Comparison of ENCODE assay signal across 8 cellular contexts in genomic region chr1:78004719-78005346, GRCh38. TPM values are rescaled to one million over a fixed set of nuclear protein-coding genes. Genes with fewer than 3 reads are reported as not detected.
A peak's percentile ranks its signal among the peaks of the same experiment; 100 is the strongest.
DNase-seq lines count a peak whose midpoint lies in the region; ATAC-seq and TF ChIP-seq lines count a peak whose summit lies in the region.

TSS of gene DNAJB4 (plus strand) at chr1:78004939. CDS start at chr1:78005111, 172 bp downstream.

- H3K4me2 ChIP-seq in osteoblast (ENCODE audit: insufficient read depth, low read length), result peak within 1 kb of the TSS; percentile 95

- peak within 1 kb of the TSS; percentile 32 for H3K4me3 ChIP-seq in Caco-2 (ENCODE audit: low read depth, low read length)
- peak within 1 kb of the TSS; percentile 86 for H3K4me3 ChIP-seq in osteoblast (ENCODE audit: insufficient read depth, low read length)
- peak within 1 kb of the TSS; percentile 59 for H3K4me3 ChIP-seq in urinary bladder (ENCODE audit: low read depth, low read length)

- H3K27me3 ChIP-seq in Caco-2 (replicated peaks; ENCODE audit: control insufficient read depth, insufficient read depth, low read length), result no peaks in the 10 kb centered on the region
- H3K27me3 ChIP-seq in osteoblast (ENCODE audit: insufficient read depth, low read length), result no peaks in the 10 kb centered on the region

- peaks cover 30% of the 10 kb centered on the region for H4K20me1 ChIP-seq in osteoblast (ENCODE audit: insufficient read depth, low read length)

- peak within 1 kb of the TSS; percentile 90 for H3K27ac Mint-ChIP-seq in Caco-2 (ENCODE audit: unreplicated experiment)

- BruUV-seq in Caco-2 (replicated peaks; lab: Mats Ljungman, UMichigan), result TSS peak; percentile 69

- H3K27ac ChIP-seq in adipose tissue (ENCODE audit: low read depth, low read length) (no peak within 1 kb of the TSS), osteoblast (ENCODE audit: low read depth, low read length) (peak within 1 kb of the TSS; percentile 97), urinary bladder (ENCODE audit: low read depth) (peak within 1 kb of the TSS; percentile 59)

- TF ChIP-seq CTCF in Caco-2 (IDR thresholded peaks at IDR 0.05; ENCODE audit: insufficient read depth in 1 of 2, low read depth in 1 of 2, low read length in 1 of 2, severe bottlenecking in 1 of 2, unreplicated experiment in 1 of 2) (no peak), osteoblast (IDR thresholded peaks at IDR 0.05; ENCODE audit: extremely low read depth, low read depth, low read length) (no peak)

- peak within 1 kb of the TSS; percentile 78 for H2AFZ ChIP-seq in osteoblast (ENCODE audit: low read length)

- H3K9me3 ChIP-seq in Caco-2 (no peaks in the 10 kb centered on the region), osteoblast (ENCODE audit: low read depth, low read length) (no peaks in the 10 kb centered on the region)

- CTCF ChIA-PET in Caco-2 (lab: Charles Lee), result interaction anchor here (1.9 kb wide), 1 partner anchor 109 kb away, joined by 14 read pairs; no protein-coding TSS in a partner anchor

- peaks cover 65% of the 10 kb centered on the region for H3K79me2 ChIP-seq in osteoblast (ENCODE audit: insufficient read depth, low read length)

- peak within 1 kb of the TSS; percentile 79 for H3K4me3 Mint-ChIP-seq in Caco-2 (ENCODE audit: unreplicated experiment)

- no peaks in the 10 kb centered on the region for H3K36me3 ChIP-seq in Caco-2 (ENCODE audit: control insufficient read depth, insufficient read depth, low read length)
- H3K36me3 ChIP-seq in osteoblast (ENCODE audit: insufficient read depth, low read length), result peaks cover 7% of the 10 kb centered on the region
- H3K36me3 ChIP-seq in urinary bladder (ENCODE audit: insufficient read depth), result no peaks in the 10 kb centered on the region

- intact Hi-C loops in Caco-2 (cut with micrococcal nuclease; ENCODE audit: unreplicated experiment) (loop anchor here (1.0 kb wide), 3 partner anchors 26 to 109 kb away; partner anchors contain the start of genes FUBP1 and GIPC2), Right ventricle myocardium superior (cut with DNase I) (loop anchor here (10.0 kb wide), 1 partner anchor 640 kb away; the partner anchor contains the start of gene IFI44)

- WGBS in adipose tissue, 3 donors, result 0 to 2% (median 1%) methylated on average over 12 of the region's 12 CpGs
- WGBS in urinary bladder, result under 1% methylated on average over 12 of the region's 12 CpGs

- no peaks in the 10 kb centered on the region for H3K27me3 Mint-ChIP-seq in Caco-2 (ENCODE audit: insufficient read depth, unreplicated experiment)

- no peaks in the 10 kb centered on the region for H3K9me3 Mint-ChIP-seq in Caco-2 (ENCODE audit: unreplicated experiment)

- H3K4me1 Mint-ChIP-seq in Caco-2 (ENCODE audit: low read depth, unreplicated experiment), result no peaks in the 10 kb centered on the region

- H3K4me1 ChIP-seq in Caco-2, result no peaks in the 10 kb centered on the region
- peaks cover 25% of the 10 kb centered on the region for H3K4me1 ChIP-seq in osteoblast (ENCODE audit: insufficient read depth, low read length)
- H3K4me1 ChIP-seq in urinary bladder (ENCODE audit: insufficient read depth), result no peaks in the 10 kb centered on the region

- peak; percentile 69 to 80 for DNase-seq in Caco-2
- DNase-seq in HT1080 (ENCODE audit: low read depth), result peak; percentile 95
- peak; percentile 94 for DNase-seq in SIG-M5 (lab: John Stamatoyannopoulos, UW)
- DNase-seq in Right ventricle myocardium superior, result no peak
- peak; percentile 30 for DNase-seq in osteoblast (ENCODE audit: insufficient read length, low spot score, missing footprints)

- ATAC-seq in GM21367 (IDR thresholded peaks at IDR 0.05; ENCODE audit: unreplicated experiment) (peak; percentile 98), Right ventricle myocardium superior (ENCODE audit: poor library complexity) (peak; percentile 99)

- H3K36me3 Mint-ChIP-seq in Caco-2 (ENCODE audit: insufficient read depth, unreplicated experiment), result peaks cover 10% of the 10 kb centered on the region

- POLR2A ChIA-PET in Caco-2 (lab: Charles Lee), result interaction anchor here (0.6 to 2.0 kb wide), 5 partner anchors 18 to 1708 kb away, joined by 3 to 25 read pairs (median 4); partner anchors contain the start of genes FUBP1 and GIPC2

RNA-seq across cellular contexts. Expression of gene DNAJB4, which starts in this region (rescaled TPM):
- total RNA-seq in Caco-2 (2022) (5.4 and 6.5 TPM in 2 replicates), Right ventricle myocardium superior (99.0 TPM), osteoblast (36.5 and 46.7 TPM in 2 replicates), urinary bladder (67.1 TPM)
- total RNA-seq in HT1080 (2014; rRNA removed; shearing (Covaris generic)), result 9.4 and 11.2 TPM in 2 replicates
- 13.4 and 15.4 TPM in 2 replicates for polyA plus RNA-seq in HT1080 (2015; cell fraction: cytosol; rRNA removed)
- polyA plus RNA-seq in HT1080 (2015; cell fraction: nucleus; rRNA removed), result 22.2 and 24.7 TPM in 2 replicates
- polyA plus RNA-seq in adipose tissue (10 to 100 TPM; 10.9 to 28.8 (median 26.0) TPM), urinary bladder (34.7 TPM)

Comparison
In these comparisons a context has a peak if more than half of its experiments do, and no peak if none do; other contexts are left out.
1. H3K4me3 ChIP-seq: peak in every context shown above with its lines; median percentile 86 in osteoblast; 59 in urinary bladder; 32 in Caco-2.